ENCODE assay signal across 11 cellular contexts in genomic region chr17:83056583-83057396, GRCh38. TPM values are rescaled to one million over a fixed set of nuclear protein-coding genes. Genes with fewer than 3 reads are reported as not detected.
DNase-seq lines count a peak whose midpoint lies in the region; ATAC-seq and TF ChIP-seq lines count a peak whose summit lies in the region.
"Had no signal": no experiment of that assay in that cellular context is flagged by ENCODE, and none has a peak within 500 bp of the region (broad histone marks: within the 10 kb centered on the region; RNA-seq: fewer than 3 reads in every experiment).

No MANE protein-coding gene starts in this region.

- H3K27ac ChIP-seq in vagina: peak overlapping the region; percentile 73
- H3K27ac ChIP-seq: suprapubic skin had no signal

- TF ChIP-seq POLR2A in vagina (IDR thresholded peaks at IDR 0.05): no peak

- H3K4me1 ChIP-seq in adipocyte (ENCODE audit: control insufficient read depth, insufficient read depth, low read length): peaks cover 27% of the 10 kb centered on the region
- peaks cover 4% of the 10 kb centered on the region for H3K4me1 ChIP-seq in mucosa of descending colon (ENCODE audit: low read depth)
- H3K4me1 ChIP-seq in vagina: peaks cover 35% of the 10 kb centered on the region

- no peaks in the 10 kb centered on the region for H3K27me3 ChIP-seq in adipocyte (replicated peaks; ENCODE audit: control insufficient read depth, insufficient read depth, low read length)
- no peaks in the 10 kb centered on the region for H3K27me3 ChIP-seq in vagina
- H3K27me3 ChIP-seq: suprapubic skin had no signal

- DNase-seq in left cardiac atrium (peak; percentile 20), left ventricle myocardium superior (no peak), adipocyte (ENCODE audit: low read depth) (no peak), mucosa of descending colon (peak in 2 of 3 donors; percentile 23 to 51), vagina (ENCODE audit: extremely low spot score in 2 of 2) (peak in 1 of 2 donors; percentile 87)
- DNase-seq: C1 segment of cervical spinal cord had no signal

- H3K9ac ChIP-seq in adipocyte (ENCODE audit: low read length): peak overlapping the region; percentile 30

- H3K4me3 ChIP-seq in adipocyte (ENCODE audit: low read length): peak overlapping the region; percentile 60
- no peak overlapping the region for H3K4me3 ChIP-seq in mucosa of descending colon
- H3K4me3 ChIP-seq in vagina: no peak overlapping the region
- H3K4me3 ChIP-seq: GM23338, suprapubic skin had no signal

- no peaks in the 10 kb centered on the region for H3K36me3 ChIP-seq in adipocyte (ENCODE audit: control insufficient read depth, insufficient read depth, low read length, severe bottlenecking)
- no peaks in the 10 kb centered on the region for H3K36me3 ChIP-seq in mucosa of descending colon (ENCODE audit: low read depth)
- H3K36me3 ChIP-seq in vagina: no peaks in the 10 kb centered on the region
- H3K36me3 ChIP-seq: suprapubic skin had no signal

- ATAC-seq in left cardiac atrium: no peak
- no peak for ATAC-seq in left ventricle myocardium superior
- no peak for ATAC-seq in mucosa of descending colon
- ATAC-seq in HG03460 (IDR thresholded peaks at IDR 0.05; ENCODE audit: unreplicated experiment): no peak
- no peak for ATAC-seq in GM21825 (IDR thresholded peaks at IDR 0.05; ENCODE audit: unreplicated experiment)
- ATAC-seq in GM19324 (IDR thresholded peaks at IDR 0.05; ENCODE audit: low FRiP score, unreplicated experiment): no peak
- ATAC-seq: GM23338 had no signal

- H3K9me3 ChIP-seq in adipocyte (ENCODE audit: control insufficient read depth, low read length) (no peaks in the 10 kb centered on the region), mucosa of descending colon (no peaks in the 10 kb centered on the region), vagina (no peaks in the 10 kb centered on the region)
- H3K9me3 ChIP-seq: suprapubic skin had no signal

- intact Hi-C loops in left cardiac atrium (cut with DNase I): no loop called here
- intact Hi-C loops in left ventricle myocardium superior (cut with micrococcal nuclease): no loop called here
- intact Hi-C loops in mucosa of descending colon (cut with DNase I, micrococcal nuclease): no loop called here
- intact Hi-C loops in vagina (cut with DNase I): no loop called here

- TF ChIP-seq CTCF in mucosa of descending colon (IDR thresholded peaks at IDR 0.05): no peak
- no peak for TF ChIP-seq CTCF in vagina (IDR thresholded peaks at IDR 0.05)

RNA-seq across cellular contexts. Expression of gene METRNL, which starts 22.6 kb away (rescaled TPM):
- total RNA-seq in left cardiac atrium (10 to 100 TPM; 50.4 to 84.4 TPM), left ventricle myocardium superior (68.4 TPM), mucosa of descending colon (100 to 1,000 TPM in 2 of 3 donors, 10 to 100 TPM in 1; 78.6 to 134 (median 116) TPM), vagina (156 TPM)

Comparison
In these comparisons a context has a peak if more than half of its experiments do, and no peak if none do; other contexts are left out.
1. DNase-seq: peak in left cardiac atrium (single experiment) and mucosa of descending colon (2 of 3); none in left ventricle myocardium superior (single experiment) and adipocyte (single experiment).